ENCODE assay signal across 7 cellular contexts in genomic region chr3:51618038-51618437, GRCh38. TPM values are rescaled to one million over a fixed set of nuclear protein-coding genes. Genes with fewer than 3 reads are reported as not detected.
A peak's percentile ranks its signal among the peaks of the same experiment; 100 is the strongest.
DNase-seq lines count a peak whose midpoint lies in the region; TF ChIP-seq lines count a peak whose summit lies in the region.
"Not testable (repeated sequence)": the region's sequence is repeated elsewhere in the genome, so short reads cannot be mapped to it uniquely, and the experiment has no call there.

No MANE protein-coding gene starts in this region.

- H2BK15ac ChIP-seq in H9 (ENCODE audit: low read depth, low read length); mesenchymal stem cell (ENCODE audit: low read depth, poor library complexity, severe bottlenecking): not testable (repeated sequence)

- H3K27ac Mint-ChIP-seq in H9 = peak overlapping the region in 2 of 3 experiments; percentile 12 to 17; a peak in 3 of 7 replicates

- no CpG with 5 or more reads among the region's 8 CpGs for WGBS in H9 (ENCODE audit: extremely low coverage, insufficient read length, low lambda C conversion rate)
- 88% methylated on average over 8 of the region's 8 CpGs for WGBS in mesenchymal stem cell
- 76 to 81% methylated on average over 8 of the region's 8 CpGs for WGBS in thyroid gland, 2 donors

- H3K4me1 Mint-ChIP-seq in H9 = peaks cover 15% of the 10 kb centered on the region in 2 experiments

- H2BK12ac ChIP-seq in H9 (ENCODE audit: insufficient read length, low read depth, low read length); mesenchymal stem cell (ENCODE audit: low read length in 2 of 2): not testable (repeated sequence)

- not testable (repeated sequence) for H3K4me3 ChIP-seq in fibroblast of mammary gland (ENCODE audit: control insufficient read depth, low read depth, low read length); mesenchymal stem cell (ENCODE audit: insufficient read depth in 1 of 2, low read depth in 1 of 2, low read length in 2 of 2); thyroid gland (replicated peaks in 1 of 3)

- intact Hi-C loops in thyroid gland (cut with DNase I) = not testable (repeated sequence)

- not testable (repeated sequence) for H3K27ac ChIP-seq in H9 (ENCODE audit: insufficient read length, low read depth, low read length); mesenchymal stem cell (ENCODE audit: low read length, poor library complexity, severe bottlenecking)
- peak overlapping the region; percentile 30 to 54 (median 52) for H3K27ac ChIP-seq in thyroid gland

- H2AK5ac ChIP-seq in H9 (ENCODE audit: insufficient read length, low read length); mesenchymal stem cell (ENCODE audit: low read length, severe bottlenecking): not testable (repeated sequence)

- H3K4me3 Mint-ChIP-seq in H9 = not testable (repeated sequence)

- not testable (repeated sequence) for H3K23ac ChIP-seq in H9 (ENCODE audit: insufficient read length, low read depth, low read length); mesenchymal stem cell (ENCODE audit: low read length in 2 of 2)

- H3K4ac ChIP-seq in H9 (ENCODE audit: low read depth, low read length); mesenchymal stem cell (ENCODE audit: low read depth in 1 of 2, low read length in 2 of 2): not testable (repeated sequence)

- not testable (repeated sequence) for H3K56ac ChIP-seq in H9 (ENCODE audit: insufficient read length, low read depth, low read length)

- H3K4me2 ChIP-seq in H9 (ENCODE audit: insufficient read depth, insufficient read length, low read length); mesenchymal stem cell (ENCODE audit: low read length, poor library complexity, severe bottlenecking): not testable (repeated sequence)

- H3K4me1 ChIP-seq in H9 (ENCODE audit: insufficient read depth, low read length); mesenchymal stem cell (ENCODE audit: control insufficient read depth, insufficient read depth, low read depth, low read length): not testable (repeated sequence)
- H3K4me1 ChIP-seq in thyroid gland = peaks cover 24 to 50% of the 10 kb centered on the region in 2 donors

- H2BK20ac ChIP-seq in H9 (ENCODE audit: low read depth, low read length, poor library complexity, severe bottlenecking) = not testable (repeated sequence)

- not testable (repeated sequence) for H3K23me2 ChIP-seq in H9 (ENCODE audit: insufficient read length, low read depth, low read length, poor library complexity, severe bottlenecking)

- H3K79me1 ChIP-seq in H9 (ENCODE audit: insufficient read depth, low read depth, low read length, poor library complexity, severe bottlenecking) = not testable (repeated sequence)
- H3K79me1 ChIP-seq in mesenchymal stem cell (replicated peaks; ENCODE audit: low read length, poor library complexity, severe bottlenecking) = peaks cover 41% of the 10 kb centered on the region

- not testable (repeated sequence) for H4K5ac ChIP-seq in H9 (ENCODE audit: insufficient read length, low read depth, low read length)

- not testable (repeated sequence) for H3K27me3 Mint-ChIP-seq in H9 (ENCODE audit: low read depth)

- TF ChIP-seq POLR2A in thyroid gland (IDR thresholded peaks at IDR 0.05) = not testable (repeated sequence)

- not testable (repeated sequence) for H2AFZ ChIP-seq in H9 (ENCODE audit: low read length); mesenchymal stem cell (ENCODE audit: low read depth, low read length)

- H3K79me2 ChIP-seq in H9 (ENCODE audit: insufficient read depth, low read length) = not testable (repeated sequence)

- not testable (repeated sequence) for H2BK5ac ChIP-seq in H9 (ENCODE audit: insufficient read length, low read length); mesenchymal stem cell (ENCODE audit: low read depth, low read length, poor library complexity, severe bottlenecking)

- not testable (repeated sequence) for H3K27me3 ChIP-seq in H9 (ENCODE audit: insufficient read depth, low read length); mesenchymal stem cell (ENCODE audit: control insufficient read depth in 1 of 2, insufficient read depth in 1 of 2, low read length in 2 of 2); thyroid gland

- H3K36me3 ChIP-seq in mesenchymal stem cell (ENCODE audit: control insufficient read depth in 1 of 2, insufficient read depth in 2 of 2, low read depth in 1 of 2, low read length in 2 of 2); thyroid gland: not testable (repeated sequence)

- not testable (repeated sequence) for H3K9me3 Mint-ChIP-seq in H9

- not testable (repeated sequence) for H2BK120ac ChIP-seq in H9 (ENCODE audit: low read depth, low read length, poor library complexity, severe bottlenecking); mesenchymal stem cell (ENCODE audit: low read depth, low read length)

- not testable (repeated sequence) for H4K20me1 ChIP-seq in H9 (ENCODE audit: control insufficient read depth, insufficient read depth, insufficient read length)

- DNase-seq in EH (ENCODE audit: low read depth) = peak; percentile 33
- not testable (repeated sequence) for DNase-seq in H9, mesenchymal stem cell
- peak; percentile 4 for DNase-seq in RPMI7951 (ENCODE audit: low read depth)
- DNase-seq in amniotic epithelial cell (ENCODE audit: low read depth) = peak; percentile 17
- peak; percentile 50 for DNase-seq in fibroblast of mammary gland (ENCODE audit: low read depth)
- peak; percentile 18 to 22 for DNase-seq in thyroid gland

- not testable (repeated sequence) for H3K9ac ChIP-seq in H9 (ENCODE audit: extremely low read depth, insufficient read length, low read length)
- peak overlapping the region; percentile 6 for H3K9ac ChIP-seq in mesenchymal stem cell (ENCODE audit: low read length)

- H3K18ac ChIP-seq in H9 (ENCODE audit: insufficient read length, low read depth, low read length); mesenchymal stem cell (ENCODE audit: low read depth in 1 of 2, low read length in 2 of 2): not testable (repeated sequence)

- H3K14ac ChIP-seq in H9 (ENCODE audit: insufficient read depth, low read length); mesenchymal stem cell (ENCODE audit: low read length in 2 of 2): not testable (repeated sequence)

- H3K9me3 ChIP-seq in H9 (ENCODE audit: control insufficient read depth, low read depth, low read length); mesenchymal stem cell (ENCODE audit: control insufficient read depth, low read length); thyroid gland: not testable (repeated sequence)

- not testable (repeated sequence) for TF ChIP-seq CTCF in H9 (conservative IDR thresholded peaks at IDR 0.05); fibroblast of mammary gland (conservative IDR thresholded peaks at IDR 0.05; ENCODE audit: control insufficient read depth, insufficient read depth, low read depth, low read length); thyroid gland (IDR thresholded peaks at IDR 0.05)

- H4K91ac ChIP-seq in H9 (ENCODE audit: insufficient read length, low read depth, low read length); mesenchymal stem cell (ENCODE audit: low read length): not testable (repeated sequence)

- not testable (repeated sequence) for H3T11ph ChIP-seq in H9 (ENCODE audit: low read length)

- H3K36me3 Mint-ChIP-seq in H9 (ENCODE audit: insufficient read depth in 1 of 3, low read depth in 3 of 3) = not testable (repeated sequence)

- not testable (repeated sequence) for H4K8ac ChIP-seq in H9 (replicated peaks; ENCODE audit: insufficient read length, low read depth, low read length); mesenchymal stem cell (ENCODE audit: low read length)

RNA-seq across cellular contexts. Expression of gene TEX264, which starts 53.0 kb away (rescaled TPM):
- total RNA-seq in H9 (2021) (15.0 and 17.3 TPM in 2 replicates), thyroid gland (100 to 1,000 TPM in 3 of 4 donors, 10 to 100 TPM in 1; 74.3 to 135 (median 122) TPM)
- total RNA-seq in RPMI7951 (2014; rRNA removed; shearing (Covaris generic)) = 67.9 and 70.5 TPM in 2 replicates
- 36.8 TPM for polyA plus RNA-seq in mesenchymal stem cell (2013, experiment 1 of 2)
- polyA plus RNA-seq in mesenchymal stem cell (2013, experiment 2 of 2) = 37.3 TPM
